10 cellular contexts compared by ENCODE assay signal in the genomic region with DNA sequence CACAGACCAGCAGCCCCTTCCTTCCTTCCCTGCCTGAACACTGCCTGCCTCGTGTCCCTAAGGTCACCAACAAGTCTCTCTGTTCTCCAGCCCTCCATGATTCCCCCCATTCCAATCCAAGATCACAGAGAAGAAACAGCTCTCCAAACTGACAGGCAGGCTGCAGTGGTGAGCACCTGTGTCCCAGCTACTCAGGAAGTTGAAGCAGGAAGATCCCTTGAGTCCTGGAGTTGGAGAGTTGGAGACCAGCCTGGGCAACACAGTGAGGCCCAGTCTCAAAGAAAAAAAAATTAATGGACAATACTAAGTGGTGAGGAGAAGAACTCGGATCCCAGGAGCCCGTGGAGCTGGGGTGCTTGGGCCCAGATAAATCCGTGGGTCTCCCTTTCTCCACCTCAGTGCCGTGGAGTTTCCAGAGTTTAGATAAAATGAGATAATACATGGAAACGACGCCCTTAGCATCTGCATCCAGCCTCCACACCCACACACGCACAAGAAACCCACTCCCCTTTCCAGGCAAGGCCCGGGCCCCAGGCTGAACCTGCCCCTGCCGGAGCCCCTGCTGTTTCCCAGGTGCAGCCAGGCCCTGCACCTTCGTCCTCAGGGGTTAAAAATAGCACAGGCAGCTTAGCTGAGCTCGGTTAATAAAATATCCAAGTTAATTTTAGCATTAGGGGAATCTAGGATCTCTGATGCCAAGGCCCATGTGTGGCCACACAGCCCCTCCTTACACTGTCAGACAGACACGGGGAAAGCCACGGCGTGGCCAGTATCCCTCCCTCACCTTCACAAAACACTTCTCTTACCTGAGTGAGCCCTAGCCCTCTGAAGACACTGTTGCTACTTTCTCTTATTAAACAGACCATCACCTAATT. TPM values are rescaled to one million over a fixed set of nuclear protein-coding genes. Genes with fewer than 3 reads are reported as not detected.
DNase-seq lines count a peak whose midpoint lies in the region; ATAC-seq and TF ChIP-seq lines count a peak whose summit lies in the region.
"Had no signal": no experiment of that assay in that cellular context is flagged by ENCODE, and none has a peak within 500 bp of the region (broad histone marks: within the 10 kb centered on the region; RNA-seq: fewer than 3 reads in every experiment).

No MANE protein-coding gene starts in this region.

- H3K56ac ChIP-seq in H9 (ENCODE audit: insufficient read length, low read depth, low read length), result no peak overlapping the region

- intact Hi-C loops in A673 (cut with micrococcal nuclease; ENCODE audit: unreplicated experiment), result no loop called here
- intact Hi-C loops in colonic mucosa (cut with DNase I), result no loop called here
- intact Hi-C loops in naive thymus-derived CD4-positive, alpha-beta T cell (cut with micrococcal nuclease), result no loop called here

- BruUV-seq in A673 (replicated peaks; lab: Mats Ljungman, UMichigan), result no TSS peak

- H3K14ac ChIP-seq in H9 (ENCODE audit: insufficient read depth, low read length), result no peak overlapping the region; the same call in 1 of the 2 replicates

- no peak overlapping the region for H2AK5ac ChIP-seq in H9 (ENCODE audit: insufficient read length, low read length)

- H2BK120ac ChIP-seq in H9 (ENCODE audit: low read depth, low read length, poor library complexity, severe bottlenecking), result no peak overlapping the region

- POLR2A ChIA-PET in A673 (lab: Charles Lee; ENCODE audit: low non-redundant PET), result interaction anchor here (0.7 kb wide), 1 partner anchor 93 kb away, joined by 3 read pairs; no protein-coding TSS in a partner anchor
- POLR2A ChIA-PET in naive thymus-derived CD4-positive, alpha-beta T cell (lab: Charles Lee), result interaction anchor here (0.6 to 13.0 kb wide), 8 partner anchors 13 to 134 kb away, joined by 4 to 137 read pairs (median 18); no protein-coding TSS in a partner anchor

- no peak overlapping the region for H2BK20ac ChIP-seq in H9 (ENCODE audit: low read depth, low read length, poor library complexity, severe bottlenecking)

- no peak overlapping the region for H2BK12ac ChIP-seq in H9 (ENCODE audit: insufficient read length, low read depth, low read length)

- H4K91ac ChIP-seq in H9 (ENCODE audit: insufficient read length, low read depth, low read length), result no peak overlapping the region

- DNase-seq in A673 (ENCODE audit: low spot score), result no peak
- no peak for DNase-seq in H9
- DNase-seq in colonic mucosa, result no peak
- peak in 1 of 9 donors; percentile 7 for DNase-seq in naive thymus-derived CD4-positive, alpha-beta T cell
- DNase-seq in NCI-H446 treated with DMSO at 0.1 percent for 48 hours (lab: John Stamatoyannopoulos, UW), result no peak
- no peak for DNase-seq in NK-92 (lab: John Stamatoyannopoulos, UW; ENCODE audit: unreplicated experiment)
- DNase-seq: NCI-H748 treated with DMSO at 0.1 percent for 48 hours had no signal

- no CpG with 5 or more reads among the region's 15 CpGs for WGBS in H9 (ENCODE audit: extremely low coverage, insufficient read length, low lambda C conversion rate)

- no peak overlapping the region for H2AFZ ChIP-seq in H9 (ENCODE audit: low read length)

- no peak overlapping the region for H2BK5ac ChIP-seq in H9 (ENCODE audit: insufficient read length, low read length)

- H3K27ac ChIP-seq in A673 (ENCODE audit: low read depth, low read length, poor library complexity, severe bottlenecking), result peak overlapping the region; percentile 94
- H3K27ac ChIP-seq in H9 (ENCODE audit: insufficient read length, low read depth, low read length), result no peak overlapping the region
- peak overlapping the region; percentile 76 for H3K27ac ChIP-seq in colonic mucosa
- H3K27ac ChIP-seq in naive thymus-derived CD4-positive, alpha-beta T cell (ENCODE audit: low read depth, low read length), result peak overlapping the region; percentile 85

- peaks cover 0 to 3% of the 10 kb centered on the region in 2 experiments; a peak in 1 of 5 replicates for H3K9me3 Mint-ChIP-seq in H9
- H3K9me3 Mint-ChIP-seq in naive thymus-derived CD4-positive, alpha-beta T cell, result peaks cover 0 to 11% (median 0%) of the 10 kb centered on the region in 11 donors

- no peak overlapping the region for H3K23ac ChIP-seq in H9 (ENCODE audit: insufficient read length, low read depth, low read length)

- H3K4me1 Mint-ChIP-seq in H9, result peaks cover 43% of the 10 kb centered on the region in 2 experiments
- peaks cover 59 to 86% (median 72%) of the 10 kb centered on the region in 7 donors for H3K4me1 Mint-ChIP-seq in naive thymus-derived CD4-positive, alpha-beta T cell

- H3K4ac ChIP-seq in H9 (ENCODE audit: low read depth, low read length), result no peak overlapping the region

- no peak overlapping the region for H4K8ac ChIP-seq in H9 (replicated peaks; ENCODE audit: insufficient read length, low read depth, low read length)

- peaks cover 18% of the 10 kb centered on the region for H3K27me3 Mint-ChIP-seq in H9 (ENCODE audit: low read depth)
- H3K27me3 Mint-ChIP-seq in naive thymus-derived CD4-positive, alpha-beta T cell, result peaks cover 0 to 3% (median 0%) of the 10 kb centered on the region in 5 donors

- H4K5ac ChIP-seq in H9 (ENCODE audit: insufficient read length, low read depth, low read length), result no peak overlapping the region

- no peak overlapping the region for H3K9ac ChIP-seq in H9 (ENCODE audit: extremely low read depth, insufficient read length, low read length)
- H3K9ac ChIP-seq in colonic mucosa (ENCODE audit: low read depth in 2 of 2, low read length in 2 of 2), result no peak overlapping the region

- H4K20me1 ChIP-seq in H9 (ENCODE audit: control insufficient read depth, insufficient read depth, insufficient read length), result no peaks in the 10 kb centered on the region

- H3K36me3 Mint-ChIP-seq in H9 (ENCODE audit: insufficient read depth in 1 of 3, low read depth in 3 of 3), result peaks cover 0 to 3% (median 0%) of the 10 kb centered on the region in 3 experiments; a peak in 2 of 7 replicates
- peaks cover 23 to 56% (median 38%) of the 10 kb centered on the region in 5 donors for H3K36me3 Mint-ChIP-seq in naive thymus-derived CD4-positive, alpha-beta T cell

- no peak overlapping the region for H3K18ac ChIP-seq in H9 (ENCODE audit: insufficient read length, low read depth, low read length)

- peak overlapping the region in 2 of 3 experiments; percentile 6 to 39; a peak in 3 of 7 replicates for H3K27ac Mint-ChIP-seq in H9
- peak overlapping the region; percentile 61 to 100 (median 97) for H3K27ac Mint-ChIP-seq in naive thymus-derived CD4-positive, alpha-beta T cell
- H3K27ac Mint-ChIP-seq: progenitor cell of endocrine pancreas had no signal

- H3K36me3 ChIP-seq in A673 (ENCODE audit: insufficient read depth, low read length, poor library complexity, severe bottlenecking) (no peaks in the 10 kb centered on the region), colonic mucosa (no peaks in the 10 kb centered on the region)
- H3K36me3 ChIP-seq in naive thymus-derived CD4-positive, alpha-beta T cell (ENCODE audit: control insufficient read depth in 2 of 3, insufficient read depth in 3 of 3, low read length in 3 of 3), result peaks cover 0 to 39% (median 0%) of the 10 kb centered on the region in 3 experiments

- no peak overlapping the region for H3K4me3 Mint-ChIP-seq in H9
- peak overlapping the region; percentile 80 to 100 (median 100) for H3K4me3 Mint-ChIP-seq in naive thymus-derived CD4-positive, alpha-beta T cell

- H2BK15ac ChIP-seq in H9 (ENCODE audit: low read depth, low read length), result no peak overlapping the region

- peaks cover 10% of the 10 kb centered on the region for H3K23me2 ChIP-seq in H9 (ENCODE audit: insufficient read length, low read depth, low read length, poor library complexity, severe bottlenecking)

- H3K4me1 ChIP-seq in A673 (ENCODE audit: insufficient read depth, low read length, poor library complexity, severe bottlenecking), result peaks cover 49% of the 10 kb centered on the region
- peaks cover 5% of the 10 kb centered on the region; the same call in 1 of the 2 replicates for H3K4me1 ChIP-seq in H9 (ENCODE audit: insufficient read depth, low read length)
- H3K4me1 ChIP-seq in colonic mucosa, result peaks cover 4% of the 10 kb centered on the region
- H3K4me1 ChIP-seq in naive thymus-derived CD4-positive, alpha-beta T cell (ENCODE audit: control insufficient read depth in 2 of 2, insufficient read depth in 2 of 2, low read length in 2 of 2), result peaks cover 70 to 75% of the 10 kb centered on the region in 2 donors

- no peak for ATAC-seq in naive thymus-derived CD4-positive, alpha-beta T cell
- ATAC-seq in HG03108 (IDR thresholded peaks at IDR 0.05; ENCODE audit: unreplicated experiment) (no peak), GM21447 (IDR thresholded peaks at IDR 0.05; ENCODE audit: unreplicated experiment) (no peak)

- CTCF ChIA-PET in A673 (lab: Charles Lee), result no interaction called here
- CTCF ChIA-PET in naive thymus-derived CD4-positive, alpha-beta T cell (lab: Charles Lee), result interaction anchor here (0.6 to 2.2 kb wide), 7 partner anchors 16 to 98 kb away, joined by 3 to 8 read pairs (median 3); no protein-coding TSS in a partner anchor

- H3K79me2 ChIP-seq in H9 (ENCODE audit: insufficient read depth, low read length), result peaks cover 13% of the 10 kb centered on the region; the same call in 1 of the 2 replicates

- no peak overlapping the region for H3T11ph ChIP-seq in H9 (ENCODE audit: low read length)

- H3K79me1 ChIP-seq in H9 (ENCODE audit: insufficient read depth, low read depth, low read length, poor library complexity, severe bottlenecking), result peaks cover 3% of the 10 kb centered on the region

- H3K27me3 ChIP-seq in A673 (replicated peaks; ENCODE audit: insufficient read depth, low read depth, low read length, poor library complexity) (no peaks in the 10 kb centered on the region), H9 (ENCODE audit: insufficient read depth, low read length) (no peaks in the 10 kb centered on the region), colonic mucosa (no peaks in the 10 kb centered on the region)
- no peaks in the 10 kb centered on the region for H3K27me3 ChIP-seq in naive thymus-derived CD4-positive, alpha-beta T cell (ENCODE audit: control insufficient read depth in 2 of 2, insufficient read depth in 2 of 2, low read length in 2 of 2)

- TF ChIP-seq CTCF in A673 (conservative IDR thresholded peaks at IDR 0.05; ENCODE audit: low read depth, low read length) (no peak), H9 (conservative IDR thresholded peaks at IDR 0.05) (no peak), colonic mucosa (IDR thresholded peaks at IDR 0.05) (no peak)

- H3K4me3 ChIP-seq in A673 (ENCODE audit: low read depth, low read length, poor library complexity, severe bottlenecking) (no peak overlapping the region), colonic mucosa (no peak overlapping the region)
- peak overlapping the region; percentile 90 for H3K4me3 ChIP-seq in naive thymus-derived CD4-positive, alpha-beta T cell (ENCODE audit: low read length)

- H3K4me2 ChIP-seq in H9 (ENCODE audit: insufficient read depth, insufficient read length, low read length), result no peak overlapping the region

- H3K9me3 ChIP-seq in A673 (ENCODE audit: low read depth, low read length, poor library complexity, severe bottlenecking), result no peaks in the 10 kb centered on the region
- no peaks in the 10 kb centered on the region for H3K9me3 ChIP-seq in H9 (ENCODE audit: control insufficient read depth, low read depth, low read length)
- no peaks in the 10 kb centered on the region for H3K9me3 ChIP-seq in colonic mucosa
- no peaks in the 10 kb centered on the region for H3K9me3 ChIP-seq in naive thymus-derived CD4-positive, alpha-beta T cell (ENCODE audit: control insufficient read depth in 2 of 3, low read length in 3 of 3)

RNA-seq across cellular contexts. Expression of a gene that starts 4.7 kb away (rescaled TPM):
- total RNA-seq in A673 (2021), result 22.1 and 24.1 TPM in 2 replicates
- total RNA-seq in H9 (2021), result 11.7 and 12.3 TPM in 2 replicates
- total RNA-seq in colonic mucosa, result 1 to 10 TPM; 4.4 to 7.2 TPM
- total RNA-seq in naive thymus-derived CD4-positive, alpha-beta T cell, result 100 to 1,000 TPM; 110 to 227 (median 199) TPM
- polyA plus RNA-seq in naive thymus-derived CD4-positive, alpha-beta T cell, result 100 to 1,000 TPM; 109 to 195 TPM

RNA-seq across cellular contexts. Expression of a gene that starts 51.3 kb away (rescaled TPM):
- total RNA-seq in A673 (2021) (not detected in 2 replicates), H9 (2021) (not detected in 2 replicates), colonic mucosa (not detected)
- total RNA-seq in naive thymus-derived CD4-positive, alpha-beta T cell, result 1 to 10 TPM in 1 of 5 experiments, under 1 TPM in 1, not detected in 3; 0.27 to 1.1 TPM
- polyA plus RNA-seq in naive thymus-derived CD4-positive, alpha-beta T cell, result under 1 TPM in 1 of 2 donors, not detected in 1; 0.33 TPM
- total RNA-seq: progenitor cell of endocrine pancreas had no signal

Comparison
In these comparisons a context has a peak if more than half of its experiments do, and no peak if none do; other contexts are left out.
1. H3K4me3 Mint-ChIP-seq: peak in naive thymus-derived CD4-positive, alpha-beta T cell (10 of 10); none in H9 (0 of 2).